ENCODE assay signal across 1 cellular context in the genomic region with DNA sequence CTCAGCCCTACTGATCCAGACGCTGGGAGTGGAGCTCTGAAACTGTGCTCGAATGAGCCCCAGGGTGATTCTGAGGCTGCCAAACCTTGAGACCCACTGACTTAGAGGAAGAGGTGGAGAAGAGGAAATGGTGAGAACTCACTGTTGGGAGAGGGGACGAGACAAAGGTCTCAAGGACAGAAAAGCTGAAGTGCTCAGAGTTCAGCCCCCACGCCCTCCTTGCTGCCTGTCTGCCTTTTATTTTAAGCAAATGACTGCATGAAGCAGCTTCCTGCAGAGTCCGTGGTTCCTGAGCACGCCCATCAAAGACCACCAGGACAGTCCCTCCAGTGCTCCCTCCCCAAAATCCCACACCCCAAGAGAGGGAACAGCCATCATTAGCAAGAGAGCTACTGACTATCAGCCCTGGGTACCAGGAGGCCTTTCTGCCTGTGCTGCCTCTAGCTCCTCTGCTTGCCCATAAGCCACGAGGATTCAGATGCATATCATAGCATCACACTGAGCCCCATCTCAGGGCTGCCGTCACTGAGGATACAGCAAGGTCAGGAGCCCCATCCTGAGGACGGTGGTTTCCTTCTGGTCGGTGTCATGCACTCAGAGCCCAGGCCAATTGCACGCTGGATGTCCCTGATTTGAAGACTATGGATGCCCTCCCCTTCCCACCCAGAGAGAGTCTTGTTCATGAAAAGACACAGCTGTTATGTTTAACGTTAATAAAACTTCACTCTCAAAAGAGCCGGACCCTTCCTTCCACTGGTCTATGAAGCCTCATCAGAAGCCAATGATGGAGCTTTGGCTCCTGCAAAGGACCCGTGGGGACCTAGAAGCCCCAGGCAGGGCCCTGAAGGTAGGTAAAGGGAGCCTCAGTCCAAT.
TF ChIP-seq lines count a peak whose summit lies in the region.

No MANE protein-coding gene starts in this region.

TF ChIP-seq in GM23338, 12 proteins besides CTCF, POLR2A, EP300 and RAD21:
- no peak for TF ChIP-seq CREB1 (CRISPR knock-in tag; IDR thresholded peaks at IDR 0.05; ENCODE audit: low read depth)
- TF ChIP-seq ZNF114 (CRISPR knock-in tag; IDR thresholded peaks at IDR 0.05), result no peak
- TF ChIP-seq, protein P1, sequence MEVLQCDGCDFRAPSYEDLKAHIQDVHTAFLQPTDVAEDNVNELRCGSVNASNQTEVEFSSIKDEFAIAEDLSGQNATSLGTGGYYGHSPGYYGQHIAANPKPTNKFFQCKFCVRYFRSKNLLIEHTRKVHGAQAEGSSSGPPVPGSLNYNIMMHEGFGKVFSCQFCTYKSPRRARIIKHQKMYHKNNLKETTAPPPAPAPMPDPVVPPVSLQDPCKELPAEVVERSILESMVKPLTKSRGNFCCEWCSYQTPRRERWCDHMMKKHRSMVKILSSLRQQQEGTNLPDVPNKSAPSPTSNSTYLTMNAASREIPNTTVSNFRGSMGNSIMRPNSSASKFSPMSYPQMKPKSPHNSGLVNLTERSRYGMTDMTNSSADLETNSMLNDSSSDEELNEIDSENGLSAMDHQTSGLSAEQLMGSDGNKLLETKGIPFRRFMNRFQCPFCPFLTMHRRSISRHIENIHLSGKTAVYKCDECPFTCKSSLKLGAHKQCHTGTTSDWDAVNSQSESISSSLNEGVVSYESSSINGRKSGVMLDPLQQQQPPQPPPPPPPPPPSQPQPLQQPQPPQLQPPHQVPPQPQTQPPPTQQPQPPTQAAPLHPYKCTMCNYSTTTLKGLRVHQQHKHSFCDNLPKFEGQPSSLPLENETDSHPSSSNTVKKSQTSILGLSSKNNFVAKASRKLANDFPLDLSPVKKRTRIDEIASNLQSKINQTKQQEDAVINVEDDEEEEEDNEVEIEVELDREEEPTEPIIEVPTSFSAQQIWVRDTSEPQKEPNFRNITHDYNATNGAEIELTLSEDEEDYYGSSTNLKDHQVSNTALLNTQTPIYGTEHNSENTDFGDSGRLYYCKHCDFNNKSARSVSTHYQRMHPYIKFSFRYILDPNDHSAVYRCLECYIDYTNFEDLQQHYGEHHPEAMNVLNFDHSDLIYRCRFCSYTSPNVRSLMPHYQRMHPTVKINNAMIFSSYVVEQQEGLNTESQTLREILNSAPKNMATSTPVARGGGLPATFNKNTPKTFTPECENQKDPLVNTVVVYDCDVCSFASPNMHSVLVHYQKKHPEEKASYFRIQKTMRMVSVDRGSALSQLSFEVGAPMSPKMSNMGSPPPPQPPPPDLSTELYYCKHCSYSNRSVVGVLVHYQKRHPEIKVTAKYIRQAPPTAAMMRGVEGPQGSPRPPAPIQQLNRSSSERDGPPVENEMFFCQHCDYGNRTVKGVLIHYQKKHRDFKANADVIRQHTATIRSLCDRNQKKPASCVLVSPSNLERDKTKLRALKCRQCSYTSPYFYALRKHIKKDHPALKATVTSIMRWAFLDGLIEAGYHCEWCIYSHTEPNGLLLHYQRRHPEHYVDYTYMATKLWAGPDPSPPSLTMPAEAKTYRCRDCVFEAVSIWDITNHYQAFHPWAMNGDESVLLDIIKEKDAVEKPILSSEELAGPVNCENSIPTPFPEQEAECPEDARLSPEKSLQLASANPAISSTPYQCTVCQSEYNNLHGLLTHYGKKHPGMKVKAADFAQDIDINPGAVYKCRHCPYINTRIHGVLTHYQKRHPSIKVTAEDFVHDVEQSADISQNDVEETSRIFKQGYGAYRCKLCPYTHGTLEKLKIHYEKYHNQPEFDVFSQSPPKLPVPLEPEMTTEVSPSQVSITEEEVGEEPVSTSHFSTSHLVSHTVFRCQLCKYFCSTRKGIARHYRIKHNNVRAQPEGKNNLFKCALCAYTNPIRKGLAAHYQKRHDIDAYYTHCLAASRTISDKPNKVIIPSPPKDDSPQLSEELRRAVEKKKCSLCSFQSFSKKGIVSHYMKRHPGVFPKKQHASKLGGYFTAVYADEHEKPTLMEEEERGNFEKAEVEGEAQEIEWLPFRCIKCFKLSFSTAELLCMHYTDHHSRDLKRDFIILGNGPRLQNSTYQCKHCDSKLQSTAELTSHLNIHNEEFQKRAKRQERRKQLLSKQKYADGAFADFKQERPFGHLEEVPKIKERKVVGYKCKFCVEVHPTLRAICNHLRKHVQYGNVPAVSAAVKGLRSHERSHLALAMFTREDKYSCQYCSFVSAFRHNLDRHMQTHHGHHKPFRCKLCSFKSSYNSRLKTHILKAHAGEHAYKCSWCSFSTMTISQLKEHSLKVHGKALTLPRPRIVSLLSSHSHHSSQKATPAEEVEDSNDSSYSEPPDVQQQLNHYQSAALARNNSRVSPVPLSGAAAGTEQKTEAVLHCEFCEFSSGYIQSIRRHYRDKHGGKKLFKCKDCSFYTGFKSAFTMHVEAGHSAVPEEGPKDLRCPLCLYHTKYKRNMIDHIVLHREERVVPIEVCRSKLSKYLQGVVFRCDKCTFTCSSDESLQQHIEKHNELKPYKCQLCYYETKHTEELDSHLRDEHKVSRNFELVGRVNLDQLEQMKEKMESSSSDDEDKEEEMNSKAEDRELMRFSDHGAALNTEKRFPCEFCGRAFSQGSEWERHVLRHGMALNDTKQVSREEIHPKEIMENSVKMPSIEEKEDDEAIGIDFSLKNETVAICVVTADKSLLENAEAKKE (CRISPR knock-in tag; IDR thresholded peaks at IDR 0.05), result no peak
- TF ChIP-seq, protein P2, sequence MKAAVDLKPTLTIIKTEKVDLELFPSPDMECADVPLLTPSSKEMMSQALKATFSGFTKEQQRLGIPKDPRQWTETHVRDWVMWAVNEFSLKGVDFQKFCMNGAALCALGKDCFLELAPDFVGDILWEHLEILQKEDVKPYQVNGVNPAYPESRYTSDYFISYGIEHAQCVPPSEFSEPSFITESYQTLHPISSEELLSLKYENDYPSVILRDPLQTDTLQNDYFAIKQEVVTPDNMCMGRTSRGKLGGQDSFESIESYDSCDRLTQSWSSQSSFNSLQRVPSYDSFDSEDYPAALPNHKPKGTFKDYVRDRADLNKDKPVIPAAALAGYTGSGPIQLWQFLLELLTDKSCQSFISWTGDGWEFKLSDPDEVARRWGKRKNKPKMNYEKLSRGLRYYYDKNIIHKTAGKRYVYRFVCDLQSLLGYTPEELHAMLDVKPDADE (IDR thresholded peaks at IDR 0.05), result no peak
- TF ChIP-seq NANOG (IDR thresholded peaks at IDR 0.05; ENCODE audit: borderline replicate concordance), result no peak
- TF ChIP-seq POLR2AphosphoS5 (IDR thresholded peaks at IDR 0.05; ENCODE audit: low read depth), result no peak
